Comparison of ENCODE assay signal across 18 cellular contexts in the genomic region with DNA sequence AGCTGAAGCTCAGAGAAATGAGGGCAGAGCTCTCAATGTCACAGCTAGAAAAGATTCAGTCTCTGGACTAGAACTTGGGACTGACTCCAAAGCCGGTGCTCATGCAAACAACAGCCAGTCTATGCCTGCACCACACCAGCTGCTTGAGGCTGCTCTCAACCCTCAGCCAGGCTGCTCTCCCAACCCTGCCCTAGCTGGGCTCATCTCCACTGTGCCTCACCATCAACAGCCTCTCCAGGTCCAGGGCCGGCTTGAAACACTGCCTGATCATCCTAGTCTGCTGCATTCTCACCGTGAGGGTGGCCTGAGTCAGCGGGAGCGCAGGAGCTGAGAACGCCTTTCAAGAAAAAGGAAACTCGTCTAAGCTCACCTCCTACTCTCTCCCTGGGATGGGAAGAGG.
A peak's percentile ranks its signal among the peaks of the same experiment; 100 is the strongest.
DNase-seq lines count a peak whose midpoint lies in the region; ATAC-seq and TF ChIP-seq lines count a peak whose summit lies in the region.
"Had no signal": no experiment of that assay in that cellular context is flagged by ENCODE, and none has a peak within 500 bp of the region (broad histone marks: within the 10 kb centered on the region; RNA-seq: fewer than 3 reads in every experiment).

No MANE protein-coding gene starts in this region.

- no peak overlapping the region for H3K23ac ChIP-seq in neuronal stem cell (ENCODE audit: low read depth, low read length, poor library complexity)

- H3K4me1 ChIP-seq in neuronal stem cell (ENCODE audit: control insufficient read depth in 2 of 2, insufficient read depth in 1 of 2, low read depth in 1 of 2, low read length in 2 of 2) (peaks cover 0 to 1% of the 10 kb centered on the region in 2 donors), sigmoid colon (no peaks in the 10 kb centered on the region)
- H3K4me1 ChIP-seq: BE2C had no signal

- H3K4ac ChIP-seq in neuronal stem cell (ENCODE audit: low read length): no peak overlapping the region

- no peak overlapping the region for H2AK5ac ChIP-seq in neuronal stem cell (ENCODE audit: low read depth, low read length)

- no peak overlapping the region for H3K9ac ChIP-seq in neuronal stem cell (ENCODE audit: low read depth, low read length, poor library complexity)

- ATAC-seq in HG03159 (IDR thresholded peaks at IDR 0.05; ENCODE audit: unreplicated experiment): no peak
- ATAC-seq in HG02610 (IDR thresholded peaks at IDR 0.05; ENCODE audit: unreplicated experiment): no peak
- ATAC-seq: GM12878 had no signal

- H3K18ac ChIP-seq in neuronal stem cell (ENCODE audit: low read length): peak overlapping the region; percentile 20

- TF ChIP-seq CTCF in sigmoid colon (IDR thresholded peaks at IDR 0.05): no peak

- H4K8ac ChIP-seq in neuronal stem cell (ENCODE audit: low read depth, low read length): no peak overlapping the region

- peak overlapping the region; percentile 26 for H3K27ac ChIP-seq in cingulate gyrus (ENCODE audit: low read depth, low read length)
- H3K27ac ChIP-seq in neuronal stem cell (replicated peaks; ENCODE audit: low read length): no peak overlapping the region
- H3K27ac ChIP-seq in sigmoid colon: no peak overlapping the region

- H2BK12ac ChIP-seq in neuronal stem cell (ENCODE audit: low read length): no peak overlapping the region

- no peak overlapping the region for H2BK5ac ChIP-seq in neuronal stem cell (ENCODE audit: low read length)

- peaks cover 0 to 6% (median 0%) of the 10 kb centered on the region in 3 experiments for H3K27me3 ChIP-seq in neuronal stem cell (ENCODE audit: control insufficient read depth in 3 of 3, insufficient read depth in 3 of 3, low read depth in 1 of 3, low read length in 3 of 3)
- H3K27me3 ChIP-seq in sigmoid colon: no peaks in the 10 kb centered on the region
- H3K27me3 ChIP-seq: BE2C had no signal

- intact Hi-C loops in sigmoid colon (cut with DNase I): no loop called here

- H3K36me3 ChIP-seq in neuronal stem cell (replicated peaks in 1 of 2; ENCODE audit: control insufficient read depth in 2 of 2, insufficient read depth in 2 of 2, low read length in 2 of 2): no peaks in the 10 kb centered on the region
- H3K36me3 ChIP-seq in sigmoid colon: no peaks in the 10 kb centered on the region
- H3K36me3 ChIP-seq: BE2C had no signal

- H3K9me3 ChIP-seq in neuronal stem cell (replicated peaks in 1 of 2; ENCODE audit: control insufficient read depth in 2 of 2, insufficient read depth in 1 of 2, low read depth in 1 of 2, low read length in 2 of 2) (peaks cover 0 to under 1% of the 10 kb centered on the region in 2 donors), sigmoid colon (no peaks in the 10 kb centered on the region)
- H3K9me3 ChIP-seq: BE2C had no signal

- no peak overlapping the region for H3K14ac ChIP-seq in neuronal stem cell (ENCODE audit: low read length)

- WGBS in neuronal stem cell (ENCODE audit: extremely low coverage in 2 of 2, insufficient read length in 2 of 2, insufficient replicate concordance in 1 of 2), 2 donors: no CpG with 5 or more reads among the region's 7 CpGs
- 79 to 89% methylated on average over 7 of the region's 7 CpGs for WGBS in sigmoid colon, 2 donors

- no peak for DNase-seq in neuronal stem cell (ENCODE audit: low spot score)
- peak; percentile 56 for DNase-seq in sigmoid colon
- no peak for DNase-seq in stimulated activated CD4-positive, alpha-beta T cell treated with anti-CD3 and anti-CD28 coated beads, Interleukin-15, amount 100 ng/mL, for 24 hours
- DNase-seq in activated CD4-positive, alpha-beta T cell treated with anti-CD3 and anti-CD28 coated beads for 1 hour: no peak
- DNase-seq: BE2C; C1 segment of cervical spinal cord; CD4-positive, CD25-positive, alpha-beta regulatory T cell; CD8-positive, alpha-beta memory T cell; COR-L47; DMS 273 treated with DMSO at 0.1 percent for 48 hours; DMS53; DND-41; EL; H9 had no signal

- no peaks in the 10 kb centered on the region for H3K79me1 ChIP-seq in neuronal stem cell (ENCODE audit: low read depth, low read length)

- no peak overlapping the region for H4K91ac ChIP-seq in neuronal stem cell (ENCODE audit: low read depth, low read length, poor library complexity)

- H2AFZ ChIP-seq in neuronal stem cell (ENCODE audit: low read length): no peak overlapping the region

- H2BK120ac ChIP-seq in neuronal stem cell (ENCODE audit: low read depth, low read length): no peak overlapping the region

- no peak overlapping the region for H2BK15ac ChIP-seq in neuronal stem cell (ENCODE audit: low read length)

- no peak for TF ChIP-seq POLR2A in sigmoid colon (IDR thresholded peaks at IDR 0.05)

- no peak for TF ChIP-seq EP300 in sigmoid colon (IDR thresholded peaks at IDR 0.05)

- no peak overlapping the region for H3K4me2 ChIP-seq in neuronal stem cell (ENCODE audit: insufficient read depth, low read length, poor library complexity, severe bottlenecking)

- H3K4me3 ChIP-seq in neuronal stem cell (ENCODE audit: low read length in 2 of 2) (no peak overlapping the region), sigmoid colon (no peak overlapping the region)
- H3K4me3 ChIP-seq: GM12878 had no signal
